Comparison of ENCODE assay signal across 18 cellular contexts in genomic region chr2:145091011-145091744, GRCh38.
DNase-seq lines count a peak whose midpoint lies in the region; ATAC-seq and TF ChIP-seq lines count a peak whose summit lies in the region.
"Had no signal": no experiment of that assay in that cellular context is flagged by ENCODE, and none has a peak within 500 bp of the region (broad histone marks: within the 10 kb centered on the region; RNA-seq: fewer than 3 reads in every experiment).

No MANE protein-coding gene starts in this region.

- ATAC-seq in SK-N-SH treated with all-trans-retinoic acid at 6 μM for 48 hours (peak; percentile 75), sciatic nerve (peak; percentile 44), GM21390 (IDR thresholded peaks at IDR 0.05; ENCODE audit: unreplicated experiment) (no peak)
- ATAC-seq: Panc1 had no signal

- DNase-seq in EL (peak; percentile 73), fibroblast of peridontal ligament (ENCODE audit: extremely low read depth) (peak; percentile 88), sciatic nerve (ENCODE audit: low spot score) (no peak), NCI-H1092 treated with DMSO at 0.1 percent for 48 hours (lab: John Stamatoyannopoulos, UW) (no peak), middle frontal gyrus (ENCODE audit: extremely low spot score, low spot score) (no peak), activated gamma-delta T cell (lab: John Stamatoyannopoulos, UW) (no peak)
- DNase-seq: activated T-cell treated with anti-CD3 and anti-CD28 coated beads, Interleukin-2, amount 50 U/mL, for 1 hour; effector CD4-positive, alpha-beta T cell; foreskin keratinocyte; H9; left cardiac atrium; NCI-H2171; NCI-H82; stimulated activated CD4-positive, alpha-beta T cell treated with anti-CD3 and anti-CD28 coated beads, Interleukin-4, amount 100 ng/mL, for 4 hours; testis had no signal

- intact Hi-C loops in sciatic nerve (cut with DNase I): no loop called here

TF ChIP-seq in SK-N-SH treated with all-trans-retinoic acid at 6 μM for 48 hours, 23 proteins besides CTCF, POLR2A, EP300 and RAD21:
- TF ChIP-seq, protein P1, sequence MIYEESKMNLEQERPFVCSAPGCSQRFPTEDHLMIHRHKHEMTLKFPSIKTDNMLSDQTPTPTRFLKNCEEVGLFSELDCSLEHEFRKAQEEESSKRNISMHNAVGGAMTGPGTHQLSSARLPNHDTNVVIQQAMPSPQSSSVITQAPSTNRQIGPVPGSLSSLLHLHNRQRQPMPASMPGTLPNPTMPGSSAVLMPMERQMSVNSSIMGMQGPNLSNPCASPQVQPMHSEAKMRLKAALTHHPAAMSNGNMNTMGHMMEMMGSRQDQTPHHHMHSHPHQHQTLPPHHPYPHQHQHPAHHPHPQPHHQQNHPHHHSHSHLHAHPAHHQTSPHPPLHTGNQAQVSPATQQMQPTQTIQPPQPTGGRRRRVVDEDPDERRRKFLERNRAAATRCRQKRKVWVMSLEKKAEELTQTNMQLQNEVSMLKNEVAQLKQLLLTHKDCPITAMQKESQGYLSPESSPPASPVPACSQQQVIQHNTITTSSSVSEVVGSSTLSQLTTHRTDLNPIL (CRISPR knock-in tag; IDR thresholded peaks at IDR 0.05; ENCODE audit: low read depth): peak; percentile 52; the same call in 1 of the 2 replicates
- TF ChIP-seq TOX (CRISPR knock-in tag; IDR thresholded peaks at IDR 0.05; ENCODE audit: borderline replicate concordance): peak; percentile 78
- TF ChIP-seq ZFP3 (CRISPR knock-in tag; IDR thresholded peaks at IDR 0.05): no peak
- no peak for TF ChIP-seq PPARA (CRISPR knock-in tag; IDR thresholded peaks at IDR 0.05; ENCODE audit: borderline replicate concordance)
- no peak for TF ChIP-seq BACH2 (CRISPR knock-in tag; IDR thresholded peaks at IDR 0.05; ENCODE audit: borderline replicate concordance)
- TF ChIP-seq SNAI2 (CRISPR knock-in tag; IDR thresholded peaks at IDR 0.05): no peak
- TF ChIP-seq ZNF565 (CRISPR knock-in tag; conservative IDR thresholded peaks at IDR 0.05; ENCODE audit: low read depth): no peak
- TF ChIP-seq ISL1 (CRISPR knock-in tag; IDR thresholded peaks at IDR 0.05): peak; percentile 99
- TF ChIP-seq, protein P2, sequence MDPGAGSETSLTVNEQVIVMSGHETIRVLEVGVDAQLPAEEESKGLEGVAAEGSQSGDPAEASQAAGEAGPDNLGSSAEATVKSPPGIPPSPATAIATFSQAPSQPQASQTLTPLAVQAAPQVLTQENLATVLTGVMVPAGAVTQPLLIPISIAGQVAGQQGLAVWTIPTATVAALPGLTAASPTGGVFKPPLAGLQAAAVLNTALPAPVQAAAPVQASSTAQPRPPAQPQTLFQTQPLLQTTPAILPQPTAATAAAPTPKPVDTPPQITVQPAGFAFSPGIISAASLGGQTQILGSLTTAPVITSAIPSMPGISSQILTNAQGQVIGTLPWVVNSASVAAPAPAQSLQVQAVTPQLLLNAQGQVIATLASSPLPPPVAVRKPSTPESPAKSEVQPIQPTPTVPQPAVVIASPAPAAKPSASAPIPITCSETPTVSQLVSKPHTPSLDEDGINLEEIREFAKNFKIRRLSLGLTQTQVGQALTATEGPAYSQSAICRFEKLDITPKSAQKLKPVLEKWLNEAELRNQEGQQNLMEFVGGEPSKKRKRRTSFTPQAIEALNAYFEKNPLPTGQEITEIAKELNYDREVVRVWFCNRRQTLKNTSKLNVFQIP (CRISPR knock-in tag; IDR thresholded peaks at IDR 0.05; ENCODE audit: borderline replicate concordance, low read depth): no peak
- TF ChIP-seq, protein P3, sequence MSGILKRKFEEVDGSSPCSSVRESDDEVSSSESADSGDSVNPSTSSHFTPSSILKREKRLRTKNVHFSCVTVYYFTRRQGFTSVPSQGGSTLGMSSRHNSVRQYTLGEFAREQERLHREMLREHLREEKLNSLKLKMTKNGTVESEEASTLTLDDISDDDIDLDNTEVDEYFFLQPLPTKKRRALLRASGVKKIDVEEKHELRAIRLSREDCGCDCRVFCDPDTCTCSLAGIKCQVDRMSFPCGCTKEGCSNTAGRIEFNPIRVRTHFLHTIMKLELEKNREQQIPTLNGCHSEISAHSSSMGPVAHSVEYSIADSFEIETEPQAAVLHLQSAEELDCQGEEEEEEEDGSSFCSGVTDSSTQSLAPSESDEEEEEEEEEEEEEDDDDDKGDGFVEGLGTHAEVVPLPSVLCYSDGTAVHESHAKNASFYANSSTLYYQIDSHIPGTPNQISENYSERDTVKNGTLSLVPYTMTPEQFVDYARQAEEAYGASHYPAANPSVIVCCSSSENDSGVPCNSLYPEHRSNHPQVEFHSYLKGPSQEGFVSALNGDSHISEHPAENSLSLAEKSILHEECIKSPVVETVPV (CRISPR knock-in tag; IDR thresholded peaks at IDR 0.05): peak; percentile 76; the same call in 1 of the 2 replicates
- no peak for TF ChIP-seq TCF4 (CRISPR knock-in tag; IDR thresholded peaks at IDR 0.05; ENCODE audit: borderline replicate concordance)
- TF ChIP-seq ESRRG (CRISPR knock-in tag; IDR thresholded peaks at IDR 0.05): no peak
- 0 out of 2 replicates have a peak, but pooled peaks have one; percentile 74 for TF ChIP-seq RARB (CRISPR knock-in tag; IDR thresholded peaks at IDR 0.05)
- no peak for TF ChIP-seq GLIS3 (CRISPR knock-in tag; IDR thresholded peaks at IDR 0.05)
- TF ChIP-seq ZNF8 (CRISPR knock-in tag; IDR thresholded peaks at IDR 0.05): no peak
- TF ChIP-seq OSR1 (CRISPR knock-in tag; IDR thresholded peaks at IDR 0.05): 0 out of 2 replicates have a peak, but pooled peaks have one; percentile 40
- TF ChIP-seq TSHZ2 (CRISPR knock-in tag; IDR thresholded peaks at IDR 0.05): no peak
- TF ChIP-seq CSDC2 (CRISPR knock-in tag; IDR thresholded peaks at IDR 0.05): no peak
- TF ChIP-seq PATZ1 (CRISPR knock-in tag; IDR thresholded peaks at IDR 0.05; ENCODE audit: borderline replicate concordance): 0 out of 2 replicates have a peak, but pooled peaks have one; percentile 48
- no peak for TF ChIP-seq ZFP30 (CRISPR knock-in tag; IDR thresholded peaks at IDR 0.05)
- TF ChIP-seq ZNF70 (CRISPR knock-in tag; IDR thresholded peaks at IDR 0.05): no peak
- peak; percentile 85 for TF ChIP-seq ZC3H10 (CRISPR knock-in tag; IDR thresholded peaks at IDR 0.05)
- TF ChIP-seq ARNTL (CRISPR knock-in tag; IDR thresholded peaks at IDR 0.05; ENCODE audit: borderline replicate concordance, low read depth): no peak

Comparison
In these comparisons a context has a peak if more than half of its experiments do, and no peak if none do; other contexts are left out.
1. DNase-seq: peak in EL (single experiment) and fibroblast of peridontal ligament (single experiment); none in sciatic nerve (single experiment), NCI-H1092 treated with DMSO at 0.1 percent for 48 hours (single experiment), middle frontal gyrus (single experiment) and activated gamma-delta T cell (single experiment).